27 cellular contexts compared by ENCODE assay signal in genomic region chr20:41286240-41286851, GRCh38.
"Had no signal": no experiment of that assay in that cellular context is flagged by ENCODE, and none has a peak within 500 bp of the region (broad histone marks: within the 10 kb centered on the region; RNA-seq: fewer than 3 reads in every experiment).

No MANE protein-coding gene starts in this region.

- H3K27me3 Mint-ChIP-seq: activated CD4-positive, alpha-beta memory T cell treated with anti-CD3 and anti-CD28 coated beads, Interleukin-2, amount 10 ng/mL, durations not matched to agents 7 days and 5 days; activated CD4-positive, alpha-beta T cell treated with anti-CD3 and anti-CD28 coated beads, Interleukin-2, amount 10 ng/mL, durations not matched to agents 7 days and 5 days; activated T-cell treated with anti-CD3 and anti-CD28 coated beads, Interleukin-2, amount 50 U/mL, for 24 hours; stimulated activated memory B cell treated with anti-CD40 and anti-IgM and Interleukin-4, amounts not matched to agents 10 μg/mL and 1 μg/mL and 100 μg/mL, for 72 hours had no signal

- H3K4me1 Mint-ChIP-seq: activated CD4-positive, alpha-beta T cell treated with anti-CD3 and anti-CD28 coated beads, Interleukin-2, amount 10 ng/mL, durations not matched to agents 7 days and 5 days had no signal

- H3K27me3 ChIP-seq: colonic mucosa, gastrocnemius medialis, stomach, tibial artery, upper lobe of right lung had no signal

- H3K4me3 ChIP-seq: colonic mucosa, gastrocnemius medialis, left ventricle myocardium inferior, lung, mucosa of descending colon, stomach, tibial artery, upper lobe of right lung had no signal

- H3K4me3 Mint-ChIP-seq: activated CD4-positive, alpha-beta memory T cell treated with anti-CD3 and anti-CD28 coated beads, Interleukin-2, amount 10 ng/mL, durations not matched to agents 7 days and 5 days; activated CD4-positive, alpha-beta T cell treated with anti-CD3 and anti-CD28 coated beads, Interleukin-2, amount 10 ng/mL, durations not matched to agents 7 days and 5 days; activated T-cell treated with anti-CD3 and anti-CD28 coated beads, Interleukin-2, amount 50 U/mL, for 24 hours; natural killer cell treated with Interleukin-12 subunit alpha and Interleukin-12 subunit beta and Interleukin-15 and Interleukin-18, amount 100 ng/mL, for 72 hours; stimulated activated memory B cell treated with anti-CD40 and anti-IgM and Interleukin-4, amounts not matched to agents 10 μg/mL and 1 μg/mL and 100 μg/mL, for 72 hours had no signal

- FAIRE-seq: bronchial epithelial cell, endometrium, islet of Langerhans, small intestine, TTC549 had no signal

- DNase-seq: activated CD4-positive, alpha-beta memory T cell treated with anti-CD3 and anti-CD28 coated beads, Interleukin-2, amount 10 ng/mL, durations not matched to agents 7 days and 5 days; activated CD4-positive, alpha-beta T cell treated with anti-CD3 and anti-CD28 coated beads for 1 hour; activated CD4-positive, alpha-beta T cell treated with anti-CD3 and anti-CD28 coated beads, Interleukin-2, amount 10 ng/mL, durations not matched to agents 7 days and 5 days; activated CD8-positive, alpha-beta memory T cell treated with anti-CD3 and anti-CD28 coated beads, Interleukin-2, amount 50 U/mL, for 48 hours; activated gamma-delta T cell treated with Interleukin-2 at 50 U/mL for 16 hours; activated naive CD4-positive, alpha-beta T cell treated with anti-CD3 and anti-CD28 coated beads, Interleukin-2, amount 50 U/mL, for 16 hours; activated T-cell treated with anti-CD3 and anti-CD28 coated beads, Interleukin-2, amount 50 U/mL, for 24 hours; colonic mucosa; effector CD8-positive, alpha-beta T cell; gastrocnemius medialis; glutamatergic neuron; left ventricle myocardium inferior; mucosa of descending colon; small intestine; stimulated activated CD4-positive, alpha-beta T cell treated with anti-CD3 and anti-CD28 coated beads, Interleukin-4, amount 100 ng/mL, for 24 hours; stomach; T-helper 9 cell; tibial artery; upper lobe of right lung had no signal

- H3K36me3 ChIP-seq: colonic mucosa, gastrocnemius medialis, stomach, upper lobe of right lung had no signal

- H3K4me1 ChIP-seq: colonic mucosa, upper lobe of right lung had no signal

- H3K9me3 ChIP-seq: colonic mucosa, gastrocnemius medialis, upper lobe of right lung had no signal

- H3K27ac ChIP-seq: colonic mucosa, left ventricle myocardium inferior, stomach, tibial artery, upper lobe of right lung had no signal

- ATAC-seq: mucosa of descending colon; natural killer cell treated with Interleukin-12 subunit alpha and Interleukin-12 subunit beta and Interleukin-15 and Interleukin-18, amount 100 ng/mL, for 72 hours; sciatic nerve; stimulated activated memory B cell treated with anti-CD40 and anti-IgM and Interleukin-4, amounts not matched to agents 10 μg/mL and 1 μg/mL and 100 μg/mL, for 72 hours; upper lobe of right lung had no signal

- H3K27ac Mint-ChIP-seq: activated CD4-positive, alpha-beta memory T cell treated with anti-CD3 and anti-CD28 coated beads, Interleukin-2, amount 10 ng/mL, durations not matched to agents 7 days and 5 days; activated CD4-positive, alpha-beta T cell treated with anti-CD3 and anti-CD28 coated beads, Interleukin-2, amount 10 ng/mL, durations not matched to agents 7 days and 5 days; activated T-cell treated with anti-CD3 and anti-CD28 coated beads, Interleukin-2, amount 50 U/mL, for 24 hours; natural killer cell treated with Interleukin-12 subunit alpha and Interleukin-12 subunit beta and Interleukin-15 and Interleukin-18, amount 100 ng/mL, for 72 hours; stimulated activated memory B cell treated with anti-CD40 and anti-IgM and Interleukin-4, amounts not matched to agents 10 μg/mL and 1 μg/mL and 100 μg/mL, for 72 hours had no signal
